14 cellular contexts compared by ENCODE assay signal in the genomic region with DNA sequence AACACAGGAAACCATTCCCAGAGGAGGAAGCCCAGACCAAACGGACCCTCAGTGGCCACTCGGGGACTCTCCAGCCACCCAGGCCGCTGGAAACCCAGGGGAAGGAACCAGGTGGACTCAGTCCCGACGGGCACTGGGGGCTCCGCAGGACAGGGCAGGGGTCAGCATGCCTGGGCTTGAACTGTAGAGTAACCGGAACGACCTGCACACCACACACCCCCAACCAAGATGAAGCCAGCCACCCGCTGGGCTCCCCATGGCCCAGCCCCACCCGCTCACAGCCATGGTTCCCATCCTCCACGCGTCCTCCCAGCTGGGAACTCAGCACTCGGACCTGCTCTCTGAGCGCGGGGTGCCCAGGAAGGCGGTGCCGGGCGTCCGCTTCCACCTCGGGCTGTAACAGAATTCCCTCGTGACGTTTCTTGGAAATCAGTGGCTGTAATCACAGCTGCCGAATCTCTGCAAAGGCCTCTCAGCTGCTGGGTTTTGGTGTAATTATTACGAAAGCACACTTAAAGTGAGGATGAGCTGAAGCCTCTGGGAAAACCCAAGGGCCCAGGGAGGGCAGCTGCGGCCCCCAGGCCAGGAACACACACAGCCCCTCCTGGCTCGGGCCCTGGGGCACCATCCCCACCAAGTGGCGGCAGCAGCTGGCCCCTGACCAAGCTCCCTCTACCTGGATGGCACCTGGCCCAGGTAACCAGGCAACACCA. TPM values are rescaled to one million over a fixed set of nuclear protein-coding genes. Genes with fewer than 3 reads are reported as not detected.
A peak's percentile ranks its signal among the peaks of the same experiment; 100 is the strongest.
DNase-seq lines count a peak whose midpoint lies in the region; ATAC-seq and TF ChIP-seq lines count a peak whose summit lies in the region.
"Had no signal": no experiment of that assay in that cellular context is flagged by ENCODE, and none has a peak within 500 bp of the region (broad histone marks: within the 10 kb centered on the region; RNA-seq: fewer than 3 reads in every experiment).

No MANE protein-coding gene starts in this region.

- no peaks in the 10 kb centered on the region for H3K27me3 Mint-ChIP-seq in activated T-cell treated with anti-CD3 and anti-CD28 coated beads, Interleukin-2, amount 50 U/mL, for 4 hours (ENCODE audit: low read depth)
- H3K27me3 Mint-ChIP-seq: activated CD4-positive, alpha-beta T cell treated with anti-CD3 and anti-CD28 coated beads, Interleukin-2, amount 10 ng/mL, durations not matched to agents 7 days and 5 days had no signal

- no peak overlapping the region for H3K4me3 Mint-ChIP-seq in activated T-cell treated with anti-CD3 and anti-CD28 coated beads, Interleukin-2, amount 50 U/mL, for 4 hours
- H3K4me3 Mint-ChIP-seq: activated CD4-positive, alpha-beta T cell treated with anti-CD3 and anti-CD28 coated beads, Interleukin-2, amount 10 ng/mL, durations not matched to agents 7 days and 5 days; naive thymus-derived CD4-positive, alpha-beta T cell had no signal

- WGBS in spleen, 5 donors, result 68 to 77% (median 73%) methylated on average over 19 to 27 of the region's 27 CpGs

- H3K4me3 ChIP-seq in fibroblast of villous mesenchyme (ENCODE audit: low read depth, low read length), result no peak overlapping the region
- H3K4me3 ChIP-seq in spleen, result peak overlapping the region in 1 of 8 donors; percentile 7
- H3K4me3 ChIP-seq: tibial nerve had no signal

- TF ChIP-seq CTCF in fibroblast of villous mesenchyme (IDR thresholded peaks at IDR 0.05; ENCODE audit: insufficient read depth, low read depth, low read length) (no peak), spleen (IDR thresholded peaks at IDR 0.05 in 8 of 11, conservative IDR thresholded peaks at IDR 0.05 in 3 of 11) (no peak)

- intact Hi-C loops in spleen (cut with DNase I; ENCODE audit: low total_unique reads), result no loop called here

- no peaks in the 10 kb centered on the region for H3K9me3 Mint-ChIP-seq in activated T-cell treated with anti-CD3 and anti-CD28 coated beads, Interleukin-2, amount 50 U/mL, for 4 hours
- H3K9me3 Mint-ChIP-seq: activated CD4-positive, alpha-beta T cell treated with anti-CD3 and anti-CD28 coated beads, Interleukin-2, amount 10 ng/mL, durations not matched to agents 7 days and 5 days; naive thymus-derived CD4-positive, alpha-beta T cell had no signal

- no peak for ATAC-seq in activated T-cell treated with anti-CD3 and anti-CD28 coated beads, Interleukin-2, amount 50 U/mL, for 4 hours
- no peak for ATAC-seq in GM21515 (IDR thresholded peaks at IDR 0.05; ENCODE audit: unreplicated experiment)
- ATAC-seq: naive thymus-derived CD4-positive, alpha-beta T cell had no signal

- no peaks in the 10 kb centered on the region for H3K9me3 ChIP-seq in spleen
- H3K9me3 ChIP-seq: tibial nerve had no signal

- H3K36me3 ChIP-seq in spleen, result peaks cover 0 to 33% (median 0%) of the 10 kb centered on the region in 6 donors

- peak; percentile 71 to 86 for DNase-seq in NCI-H2081 (lab: John Stamatoyannopoulos, UW)
- DNase-seq in NCI-H2081 treated with DMSO at 0.1 percent for 48 hours (lab: John Stamatoyannopoulos, UW), result no peak
- peak; percentile 66 for DNase-seq in NCI-H2171 treated with DMSO at 0.1 percent for 48 hours (lab: John Stamatoyannopoulos, UW)
- peak; percentile 87 for DNase-seq in fibroblast of villous mesenchyme (ENCODE audit: low read depth)
- peak; percentile 73 for DNase-seq in spleen
- DNase-seq in activated T-cell treated with anti-CD3 and anti-CD28 coated beads, Interleukin-2, amount 50 U/mL, for 4 hours, result no peak
- DNase-seq in activated naive CD4-positive, alpha-beta T cell (lab: John Stamatoyannopoulos, UW), result no peak
- DNase-seq: activated CD4-positive, alpha-beta T cell treated with anti-CD3 and anti-CD28 coated beads, Interleukin-2, amount 10 ng/mL, durations not matched to agents 7 days and 5 days; activated naive CD4-positive, alpha-beta T cell treated with Interleukin-2 at 50 U/mL for 16 hours; naive thymus-derived CD4-positive, alpha-beta T cell; NCI-H226; small intestine had no signal

- no peak for TF ChIP-seq POLR2A in spleen (IDR thresholded peaks at IDR 0.05)

- peaks cover 11% of the 10 kb centered on the region for H3K4me1 Mint-ChIP-seq in activated T-cell treated with anti-CD3 and anti-CD28 coated beads, Interleukin-2, amount 50 U/mL, for 4 hours (ENCODE audit: low read depth)

- peak overlapping the region in 6 of 8 donors; percentile 20 to 63 (median 38) for H3K27ac ChIP-seq in spleen

- peaks cover 2% of the 10 kb centered on the region for H3K36me3 Mint-ChIP-seq in activated T-cell treated with anti-CD3 and anti-CD28 coated beads, Interleukin-2, amount 50 U/mL, for 4 hours (ENCODE audit: insufficient read depth)

- no peaks in the 10 kb centered on the region for H3K27me3 ChIP-seq in spleen (replicated peaks in 1 of 7)
- H3K27me3 ChIP-seq: tibial nerve had no signal

- peaks cover 24 to 97% (median 60%) of the 10 kb centered on the region in 6 donors for H3K4me1 ChIP-seq in spleen

RNA-seq across cellular contexts. Expression of a gene that starts 13.8 kb away (rescaled TPM):
- total RNA-seq in fibroblast of villous mesenchyme (30.3 and 34.1 TPM in 2 replicates), spleen (10 to 100 TPM; 17.0 to 34.9 (median 26.5) TPM)
- 1 to 10 TPM; 2.1 to 7.9 (median 2.4) TPM for polyA plus RNA-seq in spleen
- 1 to 10 TPM; 5.9 to 6.2 (median 6.0) TPM for total RNA-seq in activated T-cell treated with anti-CD3 and anti-CD28 coated beads, Interleukin-2, amount 50 U/mL, for 4 hours

RNA-seq across cellular contexts. Expression of a gene that starts 37.4 kb away (rescaled TPM):
- total RNA-seq in fibroblast of villous mesenchyme, result 39.0 and 39.7 TPM in 2 replicates
- 10 to 100 TPM; 23.3 to 31.3 (median 25.8) TPM for total RNA-seq in spleen
- polyA plus RNA-seq in spleen, result 10 to 100 TPM; 10.7 to 28.9 (median 14.8) TPM
- 10 to 100 TPM; 46.3 to 47.4 (median 46.5) TPM for total RNA-seq in activated T-cell treated with anti-CD3 and anti-CD28 coated beads, Interleukin-2, amount 50 U/mL, for 4 hours

Comparison
In these comparisons a context has a peak if more than half of its experiments do, and no peak if none do; other contexts are left out.
1. DNase-seq: peak in NCI-H2081 (2 of 2), NCI-H2171 treated with DMSO at 0.1 percent for 48 hours (single experiment), fibroblast of villous mesenchyme (single experiment) and spleen (single experiment); none in NCI-H2081 treated with DMSO at 0.1 percent for 48 hours (single experiment), activated T-cell treated with anti-CD3 and anti-CD28 coated beads, Interleukin-2, amount 50 U/mL, for 4 hours (single experiment) and activated naive CD4-positive, alpha-beta T cell (0 of 4).